Comparison of ENCODE assay signal across 8 cellular contexts in the genomic region with DNA sequence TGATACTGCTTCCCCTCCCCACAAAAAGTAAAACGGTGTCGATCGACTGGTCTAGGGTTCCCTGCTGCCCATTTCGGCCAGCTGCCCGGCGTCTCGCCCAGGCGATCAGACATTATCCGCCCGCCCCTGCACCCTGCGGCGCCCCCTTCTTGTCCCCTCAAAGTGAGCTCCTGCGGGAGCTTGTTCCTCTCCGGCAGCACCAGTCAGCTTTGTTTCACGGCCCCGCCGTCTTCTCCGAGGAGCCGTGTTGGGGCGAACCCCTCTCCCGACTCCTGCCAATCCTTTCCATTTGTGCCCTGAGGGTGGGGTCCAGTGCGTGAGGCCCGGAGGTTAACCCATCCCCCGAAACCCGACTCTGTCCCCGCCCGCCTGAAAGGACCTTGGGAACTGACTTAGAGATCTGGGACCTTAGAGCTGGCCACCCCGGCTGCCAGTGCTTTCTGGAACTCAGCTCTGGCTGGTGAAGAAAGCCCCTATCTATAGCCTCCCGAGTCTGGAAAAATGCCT. TPM values are rescaled to one million over a fixed set of nuclear protein-coding genes. Genes with fewer than 3 reads are reported as not detected.
DNase-seq lines count a peak whose midpoint lies in the region; ATAC-seq and TF ChIP-seq lines count a peak whose summit lies in the region.

No MANE protein-coding gene starts in this region.

- peaks cover 0 to 26% (median 3%) of the 10 kb centered on the region in 3 donors for H3K36me3 ChIP-seq in esophagus squamous epithelium
- H3K36me3 ChIP-seq in mucosa of rectum (ENCODE audit: control insufficient read depth in 2 of 2, insufficient read depth in 2 of 2, low read length in 2 of 2) = peaks cover 7 to 8% of the 10 kb centered on the region in 2 donors

- CTCF ChIA-PET in AG04449 (lab: Yijun Ruan, JAX) = interaction anchor here (1.2 to 2.4 kb wide), 6 partner anchors 12 to 208 kb away, joined by 3 to 10 read pairs (median 5); a partner anchor contains a TSS

- ATAC-seq in GM19438 (IDR thresholded peaks at IDR 0.05; ENCODE audit: low read depth, unreplicated experiment) (peak; percentile 11), GM21381 (IDR thresholded peaks at IDR 0.05; ENCODE audit: unreplicated experiment) (no peak)
- ATAC-seq in stimulated activated naive CD8-positive, alpha-beta T cell treated with anti-CD3 and anti-CD28 coated beads, Interleukin-15, amount 100 ng/mL, for 72 hours = no peak

- H3K9ac ChIP-seq in mucosa of rectum (ENCODE audit: low read depth in 1 of 2, low read length in 2 of 2) = peak overlapping the region; percentile 100

- no peaks in the 10 kb centered on the region for H3K27me3 ChIP-seq in esophagus squamous epithelium
- no peaks in the 10 kb centered on the region for H3K27me3 ChIP-seq in mucosa of rectum (ENCODE audit: control insufficient read depth in 2 of 2, insufficient read depth in 2 of 2, low read length in 2 of 2)

- DNase-seq in AG04449 (ENCODE audit: low read depth, low spot score) (no peak), NOMO-1 (lab: John Stamatoyannopoulos, UW; ENCODE audit: unreplicated experiment in 2 of 2) (peak; percentile 47), esophagus squamous epithelium (lab: John Stamatoyannopoulos, UW) (no peak)
- peak; percentile 62 to 66 for DNase-seq in activated T-cell treated with anti-CD3 and anti-CD28 coated beads, Interleukin-2, amount 50 U/mL, for 48 hours
- peak; percentile 40 to 43 for DNase-seq in stimulated activated naive CD8-positive, alpha-beta T cell treated with anti-CD3 and anti-CD28 coated beads, Interleukin-15, amount 100 ng/mL, for 72 hours

- H3K4me1 Mint-ChIP-seq in stimulated activated naive CD8-positive, alpha-beta T cell treated with anti-CD3 and anti-CD28 coated beads, Interleukin-15, amount 100 ng/mL, for 72 hours = peaks cover 62% of the 10 kb centered on the region

- H3K27ac ChIP-seq in esophagus squamous epithelium = peak overlapping the region; percentile 96 to 99 (median 98)
- peak overlapping the region; percentile 99 for H3K27ac ChIP-seq in mucosa of rectum (ENCODE audit: low read depth in 2 of 2, low read length in 2 of 2)

- H3K27me3 Mint-ChIP-seq in stimulated activated naive CD8-positive, alpha-beta T cell treated with anti-CD3 and anti-CD28 coated beads, Interleukin-15, amount 100 ng/mL, for 72 hours = no peaks in the 10 kb centered on the region

- peaks cover 8 to 55% (median 18%) of the 10 kb centered on the region in 3 donors for H3K4me1 ChIP-seq in esophagus squamous epithelium
- H3K4me1 ChIP-seq in mucosa of rectum (ENCODE audit: control insufficient read depth in 2 of 2, insufficient read depth in 2 of 2, low read length in 2 of 2) = peaks cover 16 to 18% of the 10 kb centered on the region in 2 donors

- 0% methylated on average over 12 to 13 of the region's 29 CpGs for WGBS in esophagus squamous epithelium, 2 donors

- intact Hi-C loops in esophagus squamous epithelium (cut with DNase I) = loop anchor here (5.0 kb wide), 1 partner anchor 155 kb away; a partner anchor contains a TSS

- TF ChIP-seq POLR2A in esophagus squamous epithelium (IDR thresholded peaks at IDR 0.05) = peak in 1 of 4 donors; percentile 13

- no peak for TF ChIP-seq CTCF in AG04449 (IDR thresholded peaks at IDR 0.05; ENCODE audit: insufficient read depth, low read length, missing control alignments)
- no peak for TF ChIP-seq CTCF in esophagus squamous epithelium (IDR thresholded peaks at IDR 0.05)

- POLR2A ChIA-PET in AG04449 (lab: Yijun Ruan, JAX) = interaction anchor here (0.9 to 1.0 kb wide), 2 partner anchors 188 to 196 kb away, joined by 3 read pairs; no protein-coding TSS in a partner anchor

- peak overlapping the region; percentile 99 for H3K4me3 ChIP-seq in AG04449 (ENCODE audit: low read depth, low read length)
- peak overlapping the region; percentile 75 to 93 (median 85) for H3K4me3 ChIP-seq in esophagus squamous epithelium
- peak overlapping the region; percentile 93 to 99 for H3K4me3 ChIP-seq in mucosa of rectum (ENCODE audit: low read length in 2 of 2)

- H3K9me3 ChIP-seq in esophagus squamous epithelium = no peaks in the 10 kb centered on the region
- H3K9me3 ChIP-seq in mucosa of rectum (ENCODE audit: control insufficient read depth in 2 of 2, low read length in 2 of 2) = no peaks in the 10 kb centered on the region

- no peaks in the 10 kb centered on the region for H3K9me3 Mint-ChIP-seq in stimulated activated naive CD8-positive, alpha-beta T cell treated with anti-CD3 and anti-CD28 coated beads, Interleukin-15, amount 100 ng/mL, for 72 hours

- H3K4me3 Mint-ChIP-seq in stimulated activated naive CD8-positive, alpha-beta T cell treated with anti-CD3 and anti-CD28 coated beads, Interleukin-15, amount 100 ng/mL, for 72 hours = peak overlapping the region; percentile 82 to 98

- peak overlapping the region; percentile 99 to 100 for H3K27ac Mint-ChIP-seq in stimulated activated naive CD8-positive, alpha-beta T cell treated with anti-CD3 and anti-CD28 coated beads, Interleukin-15, amount 100 ng/mL, for 72 hours

RNA-seq across cellular contexts. Expression of a gene that starts 0.5 kb away (rescaled TPM):
- 10 to 100 TPM; 20.9 to 50.0 (median 41.7) TPM for total RNA-seq in esophagus squamous epithelium

RNA-seq across cellular contexts. Expression of a gene that starts 4.9 kb away (rescaled TPM):
- total RNA-seq in esophagus squamous epithelium = 1 to 10 TPM in 1 of 4 donors, under 1 TPM in 1, not detected in 2; 0.57 to 6.3 TPM

RNA-seq across cellular contexts. Expression of a gene that starts 39.8 kb away (rescaled TPM):
- 10 to 100 TPM in 3 of 4 donors, 1 to 10 TPM in 1; 6.9 to 28.3 (median 13.2) TPM for total RNA-seq in esophagus squamous epithelium

Comparison
In these comparisons a context has a peak if more than half of its experiments do, and no peak if none do; other contexts are left out.
1. DNase-seq: peak in NOMO-1 (2 of 2), activated T-cell treated with anti-CD3 and anti-CD28 coated beads, Interleukin-2, amount 50 U/mL, for 48 hours (2 of 2) and stimulated activated naive CD8-positive, alpha-beta T cell treated with anti-CD3 and anti-CD28 coated beads, Interleukin-15, amount 100 ng/mL, for 72 hours (2 of 2); none in AG04449 (single experiment) and esophagus squamous epithelium (single experiment).
2. Peak in every context shown above with its lines, with median percentiles within 50 percentile points of each other: H3K4me3 ChIP-seq.